23 cellular contexts compared by ENCODE assay signal in the genomic region with DNA sequence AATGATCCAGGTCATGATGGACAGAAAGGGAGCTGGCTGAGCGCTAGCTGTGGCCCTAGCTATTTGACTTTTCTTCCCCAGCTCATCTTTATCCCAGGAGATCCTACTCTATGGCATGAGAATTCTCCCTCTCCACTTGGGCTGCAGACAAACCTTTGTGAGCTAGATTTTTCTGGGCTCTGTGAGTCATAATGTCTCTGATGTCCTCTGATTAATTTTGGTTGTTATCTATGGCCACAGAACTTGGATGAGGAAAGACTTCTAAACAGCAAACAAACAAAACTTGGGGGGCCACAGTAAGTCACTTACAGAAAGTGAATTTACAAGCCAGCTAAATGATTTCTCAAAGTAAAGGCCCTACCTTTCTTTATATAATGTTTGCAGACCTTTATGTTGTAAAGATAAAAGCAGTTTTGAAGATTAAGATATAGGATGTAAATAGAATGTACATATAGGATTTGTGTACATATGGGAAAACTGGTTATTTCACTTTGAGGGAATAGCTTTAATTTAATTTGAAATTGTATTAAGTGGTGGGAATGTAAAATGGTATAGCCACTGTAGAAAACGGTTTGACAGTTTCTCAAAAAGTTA. TPM values are rescaled to one million over a fixed set of nuclear protein-coding genes. Genes with fewer than 3 reads are reported as not detected.
DNase-seq lines count a peak whose midpoint lies in the region; ATAC-seq, FAIRE-seq and TF ChIP-seq lines count a peak whose summit lies in the region.
"Had no signal": no experiment of that assay in that cellular context is flagged by ENCODE, and none has a peak within 500 bp of the region (broad histone marks: within the 10 kb centered on the region; RNA-seq: fewer than 3 reads in every experiment).

No MANE protein-coding gene starts in this region.

- H3K27ac ChIP-seq in Panc1 (ENCODE audit: low read length) (peak overlapping the region; percentile 100), endothelial cell of umbilical vein (ENCODE audit: insufficient read depth, low read depth, low read length) (peak overlapping the region; percentile 18), gastrocnemius medialis (peak overlapping the region in 3 of 4 donors; percentile 2 to 70 (median 53)), neuronal stem cell (replicated peaks; ENCODE audit: low read length) (no peak overlapping the region)
- H3K27ac ChIP-seq: BLaER1, SJCRH30 had no signal

- H3K4ac ChIP-seq in neuronal stem cell (ENCODE audit: low read length) = no peak overlapping the region

- no peak overlapping the region for H2BK120ac ChIP-seq in neuronal stem cell (ENCODE audit: low read depth, low read length)

- H3K4me2 ChIP-seq in endothelial cell of umbilical vein (ENCODE audit: insufficient read depth, low read length) = peak overlapping the region; percentile 45
- H3K4me2 ChIP-seq in neuronal stem cell (ENCODE audit: insufficient read depth, low read length, poor library complexity, severe bottlenecking) = no peak overlapping the region
- H3K4me2 ChIP-seq: BLaER1 had no signal

- H2BK12ac ChIP-seq in neuronal stem cell (ENCODE audit: low read length) = no peak overlapping the region

- H3K4me1 Mint-ChIP-seq in T-cell = no peaks in the 10 kb centered on the region

- no peaks in the 10 kb centered on the region for H3K27me3 Mint-ChIP-seq in T-cell
- H3K27me3 Mint-ChIP-seq: stimulated activated naive B cell treated with anti-CD40 and anti-IgM and Interleukin-4, amounts not matched to agents 10 μg/mL and 1 μg/mL and 100 μg/mL, for 72 hours had no signal

- dilution Hi-C loops in endothelial cell of umbilical vein (cut with MboI; ENCODE audit: extremely low pct_ligation_motif_present, low sequenced_read_pairs) = no loop called here

- TSS peak; percentile 27 for BruUV-seq in Panc1 (replicated peaks; lab: Mats Ljungman, UMichigan)
- no TSS peak for BruUV-seq in endothelial cell of umbilical vein (replicated peaks; lab: Mats Ljungman, UMichigan)

- TF ChIP-seq CTCF in Panc1 (IDR thresholded peaks at IDR 0.05) (no peak), endothelial cell of umbilical vein (IDR thresholded peaks at IDR 0.05; ENCODE audit: extremely low read depth in 1 of 2, insufficient read depth in 1 of 2, low read depth in 1 of 2, low read length in 2 of 2) (no peak), gastrocnemius medialis (IDR thresholded peaks at IDR 0.05 in 4 of 5, conservative IDR thresholded peaks at IDR 0.05 in 1 of 5) (no peak)

- H3K79me1 ChIP-seq in neuronal stem cell (ENCODE audit: low read depth, low read length) = no peaks in the 10 kb centered on the region

- H3K9ac ChIP-seq in endothelial cell of umbilical vein (replicated peaks; ENCODE audit: extremely low read depth, insufficient read depth, low read length) = no peak overlapping the region
- no peak overlapping the region for H3K9ac ChIP-seq in neuronal stem cell (ENCODE audit: low read depth, low read length, poor library complexity)
- H3K9ac ChIP-seq: BLaER1 had no signal

- POLR2A ChIA-PET in Panc1 (lab: Charles Lee) = interaction anchor here (0.5 to 2.7 kb wide), 6 partner anchors 12 to 66 kb away, joined by 3 to 17 read pairs (median 4); no protein-coding TSS in a partner anchor
- POLR2A ChIA-PET in endothelial cell of umbilical vein (lab: Charles Lee) = interaction anchor here (0.8 kb wide), 1 partner anchor 10 kb away, joined by 3 read pairs; no protein-coding TSS in a partner anchor
- POLR2A ChIA-PET in T-cell (lab: Charles Lee) = interaction anchor here in 1 of 2 donors (0.6 kb wide), 2 partner anchors 152 to 322 kb away, joined by 3 to 4 read pairs; no protein-coding TSS in a partner anchor

- no peak overlapping the region for H3K14ac ChIP-seq in neuronal stem cell (ENCODE audit: low read length)

- H3K79me2 ChIP-seq in endothelial cell of umbilical vein (ENCODE audit: control insufficient read depth, insufficient read depth, low read length) = no peaks in the 10 kb centered on the region

- CTCF ChIA-PET in Panc1 (lab: Charles Lee) = interaction anchor here (0.8 kb wide), 1 partner anchor 10 kb away, joined by 3 read pairs; no protein-coding TSS in a partner anchor
- CTCF ChIA-PET in endothelial cell of umbilical vein (lab: Charles Lee) = interaction anchor here (1.0 to 1.6 kb wide), 11 partner anchors 9 to 96 kb away, joined by 3 to 5 read pairs (median 4); partner anchors contain the start of gene ABLIM1
- CTCF ChIA-PET in T-cell (lab: Charles Lee) = no interaction called here

- H3K23ac ChIP-seq in neuronal stem cell (ENCODE audit: low read depth, low read length, poor library complexity) = no peak overlapping the region

- no peak overlapping the region for H2BK15ac ChIP-seq in neuronal stem cell (ENCODE audit: low read length)

- no peak for ATAC-seq in Panc1
- ATAC-seq in gastrocnemius medialis = no peak
- ATAC-seq in HG03460 (IDR thresholded peaks at IDR 0.05; ENCODE audit: unreplicated experiment) = no peak
- no peak for ATAC-seq in T-cell (replicated peaks in 1 of 4)
- ATAC-seq: activated naive CD4-positive, alpha-beta T cell treated with anti-CD3 and anti-CD28 coated beads, Interleukin-2, amount 50 U/mL, for 72 hours; body of pancreas; naive thymus-derived CD4-positive, alpha-beta T cell; stimulated activated naive B cell treated with anti-CD40 and anti-IgM and Interleukin-4, amounts not matched to agents 10 μg/mL and 1 μg/mL and 100 μg/mL, for 72 hours had no signal

- no peak overlapping the region for H2AK5ac ChIP-seq in neuronal stem cell (ENCODE audit: low read depth, low read length)

- no peak overlapping the region for H4K91ac ChIP-seq in neuronal stem cell (ENCODE audit: low read depth, low read length, poor library complexity)

- H3K27ac Mint-ChIP-seq in T-cell = no peak overlapping the region
- H3K27ac Mint-ChIP-seq: activated CD4-positive, alpha-beta T cell treated with anti-CD3 and anti-CD28 coated beads, Interleukin-2, amount 10 ng/mL, durations not matched to agents 24 days and 14 days; activated naive CD4-positive, alpha-beta T cell treated with anti-CD3 and anti-CD28 coated beads, Interleukin-2, amount 50 U/mL, for 72 hours; naive thymus-derived CD4-positive, alpha-beta T cell; stimulated activated naive B cell treated with anti-CD40 and anti-IgM and Interleukin-4, amounts not matched to agents 10 μg/mL and 1 μg/mL and 100 μg/mL, for 72 hours had no signal

- FAIRE-seq in endothelial cell of umbilical vein (lab: Jason Lieb, UNC) = peak; percentile 26
- FAIRE-seq: colon, pancreas had no signal

- H2AFZ ChIP-seq in endothelial cell of umbilical vein (ENCODE audit: low read depth, low read length) = no peak overlapping the region
- no peak overlapping the region for H2AFZ ChIP-seq in neuronal stem cell (ENCODE audit: low read length)

- no peaks in the 10 kb centered on the region for H3K27me3 ChIP-seq in Panc1 (ENCODE audit: control insufficient read depth, insufficient read depth, low read length)
- H3K27me3 ChIP-seq in endothelial cell of umbilical vein (ENCODE audit: control insufficient read depth in 2 of 2, insufficient read depth in 2 of 2, low read length in 2 of 2) = no peaks in the 10 kb centered on the region
- no peaks in the 10 kb centered on the region for H3K27me3 ChIP-seq in gastrocnemius medialis
- peaks cover 0 to 12% (median 0%) of the 10 kb centered on the region in 3 experiments for H3K27me3 ChIP-seq in neuronal stem cell (ENCODE audit: control insufficient read depth in 3 of 3, insufficient read depth in 3 of 3, low read depth in 1 of 3, low read length in 3 of 3)
- H3K27me3 ChIP-seq: BLaER1, body of pancreas, pancreas, SJCRH30, transverse colon had no signal

- H3K4me3 ChIP-seq in Panc1 (ENCODE audit: low read depth in 2 of 2, low read length in 2 of 2) (peak overlapping the region in 1 of 2 experiments; percentile 39; a peak in 1 of 4 replicates), endothelial cell of umbilical vein (replicated peaks in 1 of 3; ENCODE audit: insufficient read depth in 1 of 3, low read depth in 1 of 3, low read length in 3 of 3) (no peak overlapping the region), gastrocnemius medialis (no peak overlapping the region), neuronal stem cell (ENCODE audit: low read length in 2 of 2) (no peak overlapping the region)
- H3K4me3 ChIP-seq: BLaER1, body of pancreas, pancreas, SJCRH30, transverse colon had no signal

- intact Hi-C loops in Panc1 (cut with micrococcal nuclease; ENCODE audit: unreplicated experiment) (no loop called here), endothelial cell of umbilical vein (cut with micrococcal nuclease) (no loop called here), gastrocnemius medialis (cut with DNase I; ENCODE audit: low total_unique reads) (no loop called here)

- TF ChIP-seq POLR2A in endothelial cell of umbilical vein (IDR thresholded peaks at IDR 0.05; ENCODE audit: low read depth, low read length) (no peak), gastrocnemius medialis (IDR thresholded peaks at IDR 0.05) (no peak)

- no peaks in the 10 kb centered on the region for H3K36me3 Mint-ChIP-seq in T-cell
- H3K36me3 Mint-ChIP-seq: activated naive CD4-positive, alpha-beta T cell treated with anti-CD3 and anti-CD28 coated beads, Interleukin-2, amount 50 U/mL, for 72 hours; naive thymus-derived CD4-positive, alpha-beta T cell; stimulated activated naive B cell treated with anti-CD40 and anti-IgM and Interleukin-4, amounts not matched to agents 10 μg/mL and 1 μg/mL and 100 μg/mL, for 72 hours had no signal

- WGBS in neuronal stem cell (ENCODE audit: extremely low coverage in 2 of 2, insufficient read length in 2 of 2, insufficient replicate concordance in 1 of 2), 2 donors = no CpG with 5 or more reads among the region's 2 CpGs

- no peaks in the 10 kb centered on the region for H3K9me1 ChIP-seq in endothelial cell of umbilical vein (replicated peaks; ENCODE audit: control insufficient read depth, extremely low read depth, insufficient read depth, low read length)

- H3K9me3 Mint-ChIP-seq in T-cell = no peaks in the 10 kb centered on the region
- H3K9me3 Mint-ChIP-seq: activated CD4-positive, alpha-beta T cell treated with anti-CD3 and anti-CD28 coated beads, Interleukin-2, amount 10 ng/mL, durations not matched to agents 24 days and 14 days; activated naive CD4-positive, alpha-beta T cell treated with anti-CD3 and anti-CD28 coated beads, Interleukin-2, amount 50 U/mL, for 72 hours; naive thymus-derived CD4-positive, alpha-beta T cell; stimulated activated naive B cell treated with anti-CD40 and anti-IgM and Interleukin-4, amounts not matched to agents 10 μg/mL and 1 μg/mL and 100 μg/mL, for 72 hours had no signal

- H3K9me3 ChIP-seq in Panc1 (ENCODE audit: control insufficient read depth, insufficient read depth, low read depth, low read length) (no peaks in the 10 kb centered on the region), endothelial cell of umbilical vein (replicated peaks; ENCODE audit: control insufficient read depth, insufficient read depth, low read length) (no peaks in the 10 kb centered on the region), gastrocnemius medialis (no peaks in the 10 kb centered on the region), neuronal stem cell (replicated peaks in 1 of 2; ENCODE audit: control insufficient read depth in 2 of 2, insufficient read depth in 1 of 2, low read depth in 1 of 2, low read length in 2 of 2) (no peaks in the 10 kb centered on the region)
- H3K9me3 ChIP-seq: BLaER1, body of pancreas, pancreas, SJCRH30, transverse colon had no signal

- no peak overlapping the region for H3K4me3 Mint-ChIP-seq in T-cell
- H3K4me3 Mint-ChIP-seq: activated CD4-positive, alpha-beta T cell treated with anti-CD3 and anti-CD28 coated beads, Interleukin-2, amount 10 ng/mL, durations not matched to agents 24 days and 14 days; naive thymus-derived CD4-positive, alpha-beta T cell; stimulated activated naive B cell treated with anti-CD40 and anti-IgM and Interleukin-4, amounts not matched to agents 10 μg/mL and 1 μg/mL and 100 μg/mL, for 72 hours had no signal

- H3K4me1 ChIP-seq in Panc1 (ENCODE audit: control insufficient read depth, insufficient read depth, low read length) (peaks cover 89% of the 10 kb centered on the region), endothelial cell of umbilical vein (ENCODE audit: control insufficient read depth, extremely low read depth, insufficient read depth, low read length) (peaks cover 68% of the 10 kb centered on the region), gastrocnemius medialis (peaks cover 7 to 30% of the 10 kb centered on the region in 2 donors), neuronal stem cell (ENCODE audit: control insufficient read depth in 2 of 2, insufficient read depth in 1 of 2, low read depth in 1 of 2, low read length in 2 of 2) (no peaks in the 10 kb centered on the region)

- no peak overlapping the region for H3K18ac ChIP-seq in neuronal stem cell (ENCODE audit: low read length)

- H4K20me1 ChIP-seq in endothelial cell of umbilical vein (replicated peaks; ENCODE audit: control insufficient read depth, extremely low read depth, insufficient read depth, low read length) = no peaks in the 10 kb centered on the region
- H4K20me1 ChIP-seq: BLaER1 had no signal

- H3K36me3 ChIP-seq in Panc1 (ENCODE audit: control insufficient read depth, insufficient read depth, low read length) = no peaks in the 10 kb centered on the region
- no peaks in the 10 kb centered on the region for H3K36me3 ChIP-seq in endothelial cell of umbilical vein (ENCODE audit: control insufficient read depth in 2 of 2, extremely low read depth in 1 of 2, insufficient read depth in 2 of 2, low read length in 2 of 2)
- no peaks in the 10 kb centered on the region for H3K36me3 ChIP-seq in gastrocnemius medialis
- no peaks in the 10 kb centered on the region for H3K36me3 ChIP-seq in neuronal stem cell (replicated peaks in 1 of 2; ENCODE audit: control insufficient read depth in 2 of 2, insufficient read depth in 2 of 2, low read length in 2 of 2)
- H3K36me3 ChIP-seq: BLaER1, pancreas, SJCRH30, transverse colon had no signal

- no peak overlapping the region for H4K8ac ChIP-seq in neuronal stem cell (ENCODE audit: low read depth, low read length)

- peak; percentile 16 for DNase-seq in GM03348 (ENCODE audit: low spot score)
- DNase-seq in Panc1 (ENCODE audit: low read depth, low spot score) = no peak
- DNase-seq in endothelial cell of umbilical vein (ENCODE audit: low read depth, low spot score) = peak; percentile 69
- DNase-seq in gastrocnemius medialis = no peak
- no peak for DNase-seq in neuronal stem cell (ENCODE audit: low spot score)
- no peak for DNase-seq in T-cell
- DNase-seq: activated CD4-positive, alpha-beta T cell treated with anti-CD3 and anti-CD28 coated beads, Interleukin-2, amount 10 ng/mL, durations not matched to agents 24 days and 14 days; body of pancreas; islet precursor cell; naive thymus-derived CD4-positive, alpha-beta T cell; NCI-H1694; NCI-H2171 treated with DMSO at 0.1 percent for 48 hours; NCI-H526 treated with DMSO at 0.1 percent for 48 hours; pancreas; stimulated activated CD4-positive, alpha-beta T cell treated with anti-CD3 and anti-CD28 coated beads, Interleukin-1b, Interleukin-23, amount 100 ng/mL, for 48 hours; stimulated activated naive B cell treated with anti-CD40 and anti-IgM and Interleukin-4, amounts not matched to agents 10 μg/mL and 1 μg/mL and 100 μg/mL, for 72 hours; T-helper 2 cell; transverse colon had no signal

- no peak overlapping the region for H2BK5ac ChIP-seq in neuronal stem cell (ENCODE audit: low read length)

- in situ Hi-C loops in Panc1 (cut with HindIII; ENCODE audit: low pct_unique_long_range_greater_than_20kb, low sequenced_read_pairs) = no loop called here
- in situ Hi-C loops in gastrocnemius medialis (cut with MboI; ENCODE audit: low sequenced_read_pairs in 4 of 4) = no loop called here

RNA-seq across cellular contexts. Expression of gene ABLIM1, which starts 10.4 kb away (rescaled TPM):
- total RNA-seq in Panc1 (2021; ENCODE audit: unreplicated experiment) (274 TPM), endothelial cell of umbilical vein (111 and 128 TPM in 2 replicates), gastrocnemius medialis (100 to 1,000 TPM in 3 of 4 donors, 10 to 100 TPM in 1; 84.7 to 203 (median 150) TPM), T-cell (100 to 1,000 TPM; 212 to 311 (median 266) TPM)
- 97.4 TPM for polyA plus RNA-seq in Panc1 (2012; ENCODE audit: insufficient read length)
- 202 and 235 TPM in 2 replicates for polyA plus RNA-seq in endothelial cell of umbilical vein
- 70.1 and 75.0 TPM in 2 replicates for polyA plus RNA-seq in endothelial cell of umbilical vein (2011; cell fraction: cytosol; rRNA removed)
- 155 and 160 TPM in 2 replicates for polyA plus RNA-seq in endothelial cell of umbilical vein (2011; cell fraction: nucleus; rRNA removed)
- polyA plus RNA-seq in endothelial cell of umbilical vein (2012) = 56.4 and 63.6 TPM in 2 replicates
- 467 and 488 TPM in 2 replicates for polyA minus RNA-seq in endothelial cell of umbilical vein
- polyA minus RNA-seq in endothelial cell of umbilical vein (2011; cell fraction: cytosol; rRNA and poly(A)+ RNA removed) = 79.5 TPM
- 282 and 347 TPM in 2 replicates for polyA minus RNA-seq in endothelial cell of umbilical vein (2011; cell fraction: nucleus; rRNA and poly(A)+ RNA removed)
- 31.9 TPM for polyA plus RNA-seq in neuronal stem cell (2013, experiment 1 of 2)
- 29.4 TPM for polyA plus RNA-seq in neuronal stem cell (2013, experiment 2 of 2)

Comparison
In these comparisons a context has a peak if more than half of its experiments do, and no peak if none do; other contexts are left out.
1. DNase-seq: peak in GM03348 (single experiment) and endothelial cell of umbilical vein (single experiment); none in Panc1 (single experiment), gastrocnemius medialis (0 of 2), neuronal stem cell (single experiment) and T-cell (0 of 34).
2. CTCF ChIA-PET loops: an anchor here in Panc1 (0.8 kb wide) and endothelial cell of umbilical vein (1.0 to 1.6 kb wide); none called in T-cell.